Comparison of ENCODE assay signal across 11 cellular contexts in genomic region chr1:235841938-235842545, GRCh38. TPM values are rescaled to one million over a fixed set of nuclear protein-coding genes. Genes with fewer than 3 reads are reported as not detected.
DNase-seq lines count a peak whose midpoint lies in the region; ATAC-seq and TF ChIP-seq lines count a peak whose summit lies in the region.
"Had no signal": no experiment of that assay in that cellular context is flagged by ENCODE, and none has a peak within 500 bp of the region (broad histone marks: within the 10 kb centered on the region; RNA-seq: fewer than 3 reads in every experiment).

No MANE protein-coding gene starts in this region.

- TF ChIP-seq CTCF in testis (IDR thresholded peaks at IDR 0.05) (no peak), lower lobe of right lung (IDR thresholded peaks at IDR 0.05) (no peak)

- intact Hi-C loops in testis (cut with DNase I; ENCODE audit: low total_unique reads): no loop called here
- intact Hi-C loops in lower lobe of right lung (cut with DNase I): no loop called here

- H3K4me3 ChIP-seq in testis: no peak overlapping the region
- no peak overlapping the region for H3K4me3 ChIP-seq in lower lobe of right lung
- H3K4me3 ChIP-seq: uterus had no signal

- H3K4me1 ChIP-seq in testis (peaks cover 15% of the 10 kb centered on the region), lower lobe of right lung (peaks cover 18% of the 10 kb centered on the region)

- H3K9me3 ChIP-seq in testis (no peaks in the 10 kb centered on the region), lower lobe of right lung (no peaks in the 10 kb centered on the region)
- H3K9me3 ChIP-seq: uterus had no signal

- WGBS in testis, 2 donors: 86 to 88% methylated on average over 1 of the region's 1 CpG

- DNase-seq in Ammon's horn (ENCODE audit: low spot score) (peak; percentile 32), NOMO-1 treated with DMSO at 0.1 percent for 48 hours (lab: John Stamatoyannopoulos, UW; ENCODE audit: unreplicated experiment) (peak; percentile 63), testis (no peak), activated gamma-delta T cell (lab: John Stamatoyannopoulos, UW) (no peak), dedifferentiated amniotic fluid mesenchymal stem cell (ENCODE audit: extremely low spot score) (no peak), lower lobe of right lung (no peak)
- DNase-seq: activated CD4-positive, alpha-beta T cell treated with anti-CD3 and anti-CD28 coated beads for 4 hours; uterus had no signal

- TF ChIP-seq POLR2A in testis (IDR thresholded peaks at IDR 0.05): no peak

- ATAC-seq in GM18907 (IDR thresholded peaks at IDR 0.05; ENCODE audit: unreplicated experiment): peak; percentile 59
- ATAC-seq in HG02759 (IDR thresholded peaks at IDR 0.05; ENCODE audit: unreplicated experiment): peak; percentile 82
- ATAC-seq in lower lobe of right lung: no peak

- no peaks in the 10 kb centered on the region for H3K36me3 ChIP-seq in testis (ENCODE audit: low read depth, missing control alignments)
- no peaks in the 10 kb centered on the region for H3K36me3 ChIP-seq in lower lobe of right lung
- H3K36me3 ChIP-seq: uterus had no signal

- no peak overlapping the region for H3K27ac ChIP-seq in testis
- H3K27ac ChIP-seq in lower lobe of right lung: no peak overlapping the region
- H3K27ac ChIP-seq: KMS-11, uterus had no signal

- H3K27me3 ChIP-seq in testis (no peaks in the 10 kb centered on the region), lower lobe of right lung (ENCODE audit: low read depth) (no peaks in the 10 kb centered on the region)
- H3K27me3 ChIP-seq: uterus had no signal

RNA-seq across cellular contexts. Expression of gene LYST, which starts 24.7 kb away (rescaled TPM):
- total RNA-seq in testis (10 to 100 TPM; 60.9 to 69.1 TPM), lower lobe of right lung (72.4 TPM)
- polyA plus RNA-seq in testis (ENCODE audit: insufficient read depth, low read depth, low replicate concordance): 22.9 TPM

Comparison
In these comparisons a context has a peak if more than half of its experiments do, and no peak if none do; other contexts are left out.
1. DNase-seq: peak in Ammon's horn (single experiment) and NOMO-1 treated with DMSO at 0.1 percent for 48 hours (single experiment); none in testis (single experiment), activated gamma-delta T cell (single experiment), dedifferentiated amniotic fluid mesenchymal stem cell (single experiment) and lower lobe of right lung (single experiment).
2. ATAC-seq: peak in GM18907 (single experiment) and HG02759 (single experiment); none in lower lobe of right lung (0 of 2).